In the genomic region with DNA sequence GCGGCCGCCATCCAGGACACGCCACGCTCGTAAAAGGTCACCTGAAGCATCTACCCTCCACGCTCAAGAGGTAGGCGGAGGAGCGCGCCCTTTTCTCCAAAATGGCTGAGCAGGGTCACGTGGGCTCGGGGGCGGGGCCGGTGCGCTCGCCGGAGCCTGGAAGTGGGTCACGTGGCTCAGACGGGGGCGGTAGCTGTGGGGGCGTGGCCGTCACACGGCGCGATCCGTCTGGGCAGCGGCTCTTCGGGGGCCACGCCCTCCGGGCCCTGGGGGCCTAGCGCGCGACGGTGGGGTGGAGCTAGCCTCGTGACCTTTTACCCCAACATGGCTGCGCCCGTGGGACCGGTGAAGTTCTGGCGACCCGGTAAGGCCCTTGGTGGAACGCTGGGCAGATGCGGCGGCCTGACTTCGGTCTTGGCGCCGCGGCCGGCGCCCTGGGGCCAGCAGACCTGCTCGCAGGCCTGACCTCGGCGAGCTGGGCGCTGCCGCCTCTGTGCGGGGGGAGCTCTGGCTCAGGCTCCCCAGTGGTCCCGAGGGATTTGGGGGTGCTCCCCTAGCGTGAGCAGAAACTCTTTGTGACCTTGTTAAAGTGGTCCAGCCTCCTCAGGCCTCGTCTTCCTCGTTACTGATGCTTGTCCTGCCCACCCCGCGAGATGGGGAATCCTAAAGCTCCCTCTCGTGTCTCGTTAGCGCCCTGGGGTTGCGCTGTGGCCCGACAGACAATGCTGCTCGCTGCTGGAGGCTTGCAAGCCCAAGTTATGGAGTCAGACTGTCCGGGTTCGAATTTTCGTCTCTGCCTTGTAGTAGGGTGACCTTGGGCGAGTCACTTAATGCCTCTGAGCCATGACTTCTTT, we compare ENCODE assay signal across 8 cellular contexts. TPM values are rescaled to one million over a fixed set of nuclear protein-coding genes. Genes with fewer than 3 reads are reported as not detected.
DNase-seq lines count a peak whose midpoint lies in the region; FAIRE-seq and TF ChIP-seq lines count a peak whose summit lies in the region.

A gene with protein sequence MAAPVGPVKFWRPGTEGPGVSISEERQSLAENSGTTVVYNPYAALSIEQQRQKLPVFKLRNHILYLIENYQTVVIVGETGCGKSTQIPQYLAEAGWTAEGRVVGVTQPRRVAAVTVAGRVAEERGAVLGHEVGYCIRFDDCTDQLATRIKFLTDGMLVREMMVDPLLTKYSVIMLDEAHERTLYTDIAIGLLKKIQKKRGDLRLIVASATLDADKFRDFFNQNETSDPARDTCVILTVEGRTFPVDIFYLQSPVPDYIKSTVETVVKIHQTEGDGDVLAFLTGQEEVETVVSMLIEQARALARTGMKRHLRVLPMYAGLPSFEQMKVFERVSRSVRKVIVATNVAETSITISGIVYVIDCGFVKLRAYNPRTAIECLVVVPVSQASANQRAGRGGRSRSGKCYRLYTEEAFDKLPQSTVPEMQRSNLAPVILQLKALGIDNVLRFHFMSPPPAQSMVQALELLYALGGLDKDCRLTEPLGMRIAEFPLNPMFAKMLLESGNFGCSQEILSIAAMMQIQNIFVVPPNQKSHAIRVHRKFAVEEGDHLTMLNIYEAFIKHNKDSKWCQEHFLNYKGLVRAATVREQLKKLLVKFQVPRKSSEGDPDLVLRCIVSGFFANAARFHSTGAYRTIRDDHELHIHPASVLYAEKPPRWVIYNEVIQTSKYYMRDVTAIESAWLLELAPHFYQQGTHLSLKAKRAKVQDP (plus strand): TSS at position 301 of the 854 bp plus-strand sequence. CDS start 24 bp downstream, at position 325.

- peak within 1 kb of the TSS; percentile 100 for H3K4me3 ChIP-seq in MG63
- peak within 1 kb of the TSS; percentile 91 for H3K4me3 ChIP-seq in fibroblast of villous mesenchyme (ENCODE audit: low read depth, low read length)
- peak within 1 kb of the TSS; percentile 92 to 97 for H3K4me3 ChIP-seq in stomach smooth muscle (ENCODE audit: low read length in 2 of 2)

- no peak for TF ChIP-seq CTCF in H9 (conservative IDR thresholded peaks at IDR 0.05)
- TF ChIP-seq CTCF in fibroblast of villous mesenchyme (IDR thresholded peaks at IDR 0.05; ENCODE audit: insufficient read depth, low read depth, low read length), result peak; percentile 42
- peak; percentile 38 for TF ChIP-seq CTCF in neural crest cell (conservative IDR thresholded peaks at IDR 0.05)

- H3K27ac ChIP-seq in H9 (ENCODE audit: insufficient read length, low read depth, low read length), result peak within 1 kb of the TSS; percentile 55
- peak within 1 kb of the TSS; percentile 91 for H3K27ac ChIP-seq in stomach smooth muscle (ENCODE audit: low read length)

- peak within 1 kb of the TSS; percentile 87 for H3K4me2 ChIP-seq in H9 (ENCODE audit: insufficient read depth, insufficient read length, low read length)

- DNase-seq in H9 (peak; percentile 97), MG63 (peak; percentile 97), SHP77 treated with DMSO at 0.1 percent for 48 hours (lab: John Stamatoyannopoulos, UW) (peak; percentile 67), activated gamma-delta T cell (lab: John Stamatoyannopoulos, UW) (peak; percentile 97), fibroblast of villous mesenchyme (ENCODE audit: low read depth) (peak; percentile 96), neural crest cell (ENCODE audit: low read depth, low spot score) (peak; percentile 95)

- H3K36me3 ChIP-seq in MG63 (peaks cover 6% of the 10 kb centered on the region), stomach smooth muscle (ENCODE audit: control insufficient read depth in 2 of 2, insufficient read depth in 2 of 2, low read length in 2 of 2) (peaks cover 5 to 7% of the 10 kb centered on the region in 2 donors)

- H2BK15ac ChIP-seq in H9 (ENCODE audit: low read depth, low read length), result no peak within 1 kb of the TSS

- H3K79me2 ChIP-seq in H9 (ENCODE audit: insufficient read depth, low read length), result peaks cover 9% of the 10 kb centered on the region; the same call in 1 of the 2 replicates

- no peaks in the 10 kb centered on the region; a peak in 1 of 5 replicates for H3K9me3 Mint-ChIP-seq in H9
- H3K9me3 Mint-ChIP-seq in neural crest cell, result no peaks in the 10 kb centered on the region

- H3K9me3 ChIP-seq in H9 (ENCODE audit: control insufficient read depth, low read depth, low read length), result no peaks in the 10 kb centered on the region
- H3K9me3 ChIP-seq in MG63, result no peaks in the 10 kb centered on the region
- H3K9me3 ChIP-seq in stomach smooth muscle (ENCODE audit: control insufficient read depth in 2 of 2, low read length in 2 of 2), result no peaks in the 10 kb centered on the region

- peak within 1 kb of the TSS; percentile 43 for H2BK12ac ChIP-seq in H9 (ENCODE audit: insufficient read length, low read depth, low read length)

- H3K18ac ChIP-seq in H9 (ENCODE audit: insufficient read length, low read depth, low read length), result peak within 1 kb of the TSS; percentile 95

- FAIRE-seq in G401.6 (lab: Jason Lieb, UNC), result peak; percentile 91

- H3K4me1 ChIP-seq in H9 (ENCODE audit: insufficient read depth, low read length) (no peaks in the 10 kb centered on the region; the same call in 1 of the 2 replicates), stomach smooth muscle (ENCODE audit: control insufficient read depth, insufficient read depth, low read length) (peaks cover 22% of the 10 kb centered on the region)

- peak within 1 kb of the TSS; percentile 85 for H4K5ac ChIP-seq in H9 (ENCODE audit: insufficient read length, low read depth, low read length)

- H3K4me1 Mint-ChIP-seq in H9, result peaks cover 21 to 29% of the 10 kb centered on the region in 2 experiments
- H3K4me1 Mint-ChIP-seq in neural crest cell, result peaks cover 33% of the 10 kb centered on the region

- H3K27ac Mint-ChIP-seq in H9, result peak within 1 kb of the TSS; percentile 99
- peak within 1 kb of the TSS; percentile 99 for H3K27ac Mint-ChIP-seq in neural crest cell (ENCODE audit: unreplicated experiment)

- H2AFZ ChIP-seq in H9 (ENCODE audit: low read length), result no peak within 1 kb of the TSS

- H3K4me3 Mint-ChIP-seq in H9 (peak within 1 kb of the TSS; percentile 95 to 99), neural crest cell (peak within 1 kb of the TSS; percentile 92)

- peak within 1 kb of the TSS; percentile 47 for H2BK5ac ChIP-seq in H9 (ENCODE audit: insufficient read length, low read length)

- no peak within 1 kb of the TSS for H4K91ac ChIP-seq in H9 (ENCODE audit: insufficient read length, low read depth, low read length)

- no peaks in the 10 kb centered on the region for H4K20me1 ChIP-seq in H9 (ENCODE audit: control insufficient read depth, insufficient read depth, insufficient read length)

- H3K4ac ChIP-seq in H9 (ENCODE audit: low read depth, low read length), result no peak within 1 kb of the TSS; the same call in 1 of the 2 replicates

- H2BK120ac ChIP-seq in H9 (ENCODE audit: low read depth, low read length, poor library complexity, severe bottlenecking), result peak within 1 kb of the TSS; percentile 52

- H3K23ac ChIP-seq in H9 (ENCODE audit: insufficient read length, low read depth, low read length), result no peak within 1 kb of the TSS

- peak within 1 kb of the TSS; percentile 88 for H3K56ac ChIP-seq in H9 (ENCODE audit: insufficient read length, low read depth, low read length)

- no peaks in the 10 kb centered on the region for H3K79me1 ChIP-seq in H9 (ENCODE audit: insufficient read depth, low read depth, low read length, poor library complexity, severe bottlenecking)

- no peak within 1 kb of the TSS for H2AK5ac ChIP-seq in H9 (ENCODE audit: insufficient read length, low read length)

- peak within 1 kb of the TSS; percentile 99 for H3K14ac ChIP-seq in H9 (ENCODE audit: insufficient read depth, low read length)

- peak within 1 kb of the TSS; percentile 97 for H3K9ac ChIP-seq in H9 (ENCODE audit: extremely low read depth, insufficient read length, low read length)
- peak within 1 kb of the TSS; percentile 93 to 94 for H3K9ac ChIP-seq in stomach smooth muscle (ENCODE audit: low read length in 2 of 2)

- no CpG with 5 or more reads among the region's 70 CpGs for WGBS in H9 (ENCODE audit: extremely low coverage, insufficient read length, low lambda C conversion rate)

- no peaks in the 10 kb centered on the region; the same call in 1 of the 2 replicates for H3K27me3 Mint-ChIP-seq in H9 (ENCODE audit: low read depth)
- H3K27me3 Mint-ChIP-seq in neural crest cell (ENCODE audit: low read depth), result no peaks in the 10 kb centered on the region

- no peaks in the 10 kb centered on the region for H3K23me2 ChIP-seq in H9 (ENCODE audit: insufficient read length, low read depth, low read length, poor library complexity, severe bottlenecking)

- H3K27me3 ChIP-seq in H9 (ENCODE audit: insufficient read depth, low read length), result no peaks in the 10 kb centered on the region
- no peaks in the 10 kb centered on the region for H3K27me3 ChIP-seq in MG63
- H3K27me3 ChIP-seq in stomach smooth muscle (ENCODE audit: control insufficient read depth in 1 of 2, insufficient read depth in 2 of 2, low read length in 2 of 2), result no peaks in the 10 kb centered on the region

- H4K8ac ChIP-seq in H9 (replicated peaks; ENCODE audit: insufficient read length, low read depth, low read length), result peak within 1 kb of the TSS; percentile 63

- H3T11ph ChIP-seq in H9 (ENCODE audit: low read length), result no peak within 1 kb of the TSS

- no peak within 1 kb of the TSS for H2BK20ac ChIP-seq in H9 (ENCODE audit: low read depth, low read length, poor library complexity, severe bottlenecking)

- H3K36me3 Mint-ChIP-seq in H9 (ENCODE audit: insufficient read depth in 1 of 3, low read depth in 3 of 3) (peaks cover 4 to 10% (median 6%) of the 10 kb centered on the region in 3 experiments; a peak in 5 of 7 replicates), neural crest cell (ENCODE audit: low read depth) (peaks cover 5% of the 10 kb centered on the region)

RNA-seq across cellular contexts. Expression of the gene that starts here (rescaled TPM):
- total RNA-seq in H9 (2021) (14.3 and 14.4 TPM in 2 replicates), fibroblast of villous mesenchyme (9.7 and 12.5 TPM in 2 replicates), neural crest cell (20.7 and 22.8 TPM in 2 replicates)
- 17.9 and 18.9 TPM in 2 replicates for total RNA-seq in MG63 (2014; rRNA removed; shearing (Covaris generic); ENCODE audit: low replicate concordance)

Comparison
In these comparisons a context has a peak if more than half of its experiments do, and no peak if none do; other contexts are left out.
1. Peak in every context shown above with its lines: DNase-seq, H3K4me3 ChIP-seq and H3K27ac ChIP-seq.